Comparison of ENCODE assay signal across 10 cellular contexts in genomic region chr12:42468853-42469252, GRCh38.
A peak's percentile ranks its signal among the peaks of the same experiment; 100 is the strongest.
DNase-seq lines count a peak whose midpoint lies in the region; ATAC-seq and TF ChIP-seq lines count a peak whose summit lies in the region.
"Had no signal": no experiment of that assay in that cellular context is flagged by ENCODE, and none has a peak within 500 bp of the region (broad histone marks: within the 10 kb centered on the region; RNA-seq: fewer than 3 reads in every experiment).

No MANE protein-coding gene starts in this region.

- H3K4me3 ChIP-seq in AG04450 (ENCODE audit: low read depth, low read length) (no peak overlapping the region), choroid plexus epithelial cell (ENCODE audit: low read depth, low read length) (no peak overlapping the region)

- POLR2A ChIA-PET in AG04450 (lab: Yijun Ruan, JAX): no interaction called here

- TF ChIP-seq CTCF in AG04450 (IDR thresholded peaks at IDR 0.05; ENCODE audit: low read depth, low read length) (no peak), choroid plexus epithelial cell (conservative IDR thresholded peaks at IDR 0.05; ENCODE audit: low read depth, low read length) (no peak)

- H3K9me3 ChIP-seq in AG04450 (ENCODE audit: control insufficient read depth, insufficient read depth, low read length): no peaks in the 10 kb centered on the region

- peak overlapping the region; percentile 42 for H3K27ac ChIP-seq in AG04450 (ENCODE audit: low read depth, low read length)

- CTCF ChIA-PET in AG04450 (lab: Charles Lee): interaction anchor here (0.6 to 2.5 kb wide), 4 partner anchors 72 to 813 kb away, joined by 3 to 8 read pairs (median 6); no protein-coding TSS in a partner anchor

- no peaks in the 10 kb centered on the region for H3K27me3 ChIP-seq in AG04450 (ENCODE audit: control insufficient read depth, insufficient read depth, low read length)

- ATAC-seq in GM18907 (IDR thresholded peaks at IDR 0.05; ENCODE audit: unreplicated experiment) (peak; percentile 12), HG03378 (IDR thresholded peaks at IDR 0.05; ENCODE audit: unreplicated experiment) (peak; percentile 4), HG02588 (IDR thresholded peaks at IDR 0.05; ENCODE audit: unreplicated experiment) (no peak)
- ATAC-seq: HCT116 had no signal

- DNase-seq in AG04450 (ENCODE audit: low read depth, low spot score): no peak
- DNase-seq in choroid plexus epithelial cell (ENCODE audit: low read depth): peak; percentile 59
- DNase-seq in NCI-H510A (lab: John Stamatoyannopoulos, UW): no peak
- no peak for DNase-seq in COLO829 (ENCODE audit: low spot score)
- DNase-seq in activated CD4-positive, CD25-positive, alpha-beta regulatory T cell (lab: John Stamatoyannopoulos, UW): no peak
- DNase-seq: kidney had no signal
